12 cellular contexts compared by ENCODE assay signal in the genomic region with DNA sequence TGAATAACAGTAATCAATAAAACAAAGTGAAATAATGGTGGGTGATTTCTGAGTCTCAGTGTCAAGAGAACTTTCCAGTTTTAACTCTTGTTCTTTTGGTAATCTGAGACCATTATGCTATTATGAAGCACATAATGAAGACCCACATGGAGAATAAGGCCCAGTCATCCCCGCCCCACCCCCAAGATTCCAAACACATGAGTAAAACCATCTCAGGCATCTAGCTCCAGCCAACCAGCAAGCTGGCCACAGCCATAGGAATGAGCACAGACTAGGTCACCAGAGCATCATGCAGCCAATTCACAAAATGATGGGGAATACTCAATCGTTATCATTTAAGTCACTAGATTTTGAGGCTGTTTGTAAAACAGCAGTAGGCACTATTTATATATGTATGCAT.
DNase-seq lines count a peak whose midpoint lies in the region; ATAC-seq, FAIRE-seq and TF ChIP-seq lines count a peak whose summit lies in the region.
"Had no signal": no experiment of that assay in that cellular context is flagged by ENCODE, and none has a peak within 500 bp of the region (broad histone marks: within the 10 kb centered on the region; RNA-seq: fewer than 3 reads in every experiment).

No MANE protein-coding gene starts in this region.

- H4K20me1 ChIP-seq in HCT116 (ENCODE audit: insufficient read depth), result no peaks in the 10 kb centered on the region

- H3K36me3 ChIP-seq in HCT116 (ENCODE audit: control insufficient read depth in 1 of 2, insufficient read depth in 2 of 2, low read length in 2 of 2) (no peaks in the 10 kb centered on the region), small intestine (ENCODE audit: control insufficient read depth in 2 of 2, insufficient read depth in 2 of 2, low read length in 2 of 2) (no peaks in the 10 kb centered on the region)
- H3K36me3 ChIP-seq: heart left ventricle had no signal

- H3K27ac ChIP-seq in A549, result no peak overlapping the region
- no peak overlapping the region for H3K27ac ChIP-seq in HCT116 (ENCODE audit: low read depth, low read length)
- H3K27ac ChIP-seq in small intestine (ENCODE audit: low read depth in 1 of 2, low read length in 1 of 2), result no peak overlapping the region
- H3K27ac ChIP-seq: heart left ventricle had no signal

- no peak for FAIRE-seq in A549 (lab: Jason Lieb, UNC)
- FAIRE-seq in small intestine (lab: Jason Lieb, UNC), result no peak

- no peaks in the 10 kb centered on the region for H3K9me2 ChIP-seq in HCT116 (ENCODE audit: insufficient read depth)

- TF ChIP-seq RAD21 in A549 (conservative IDR thresholded peaks at IDR 0.05 in 1 of 2, IDR thresholded peaks at IDR 0.05 in 1 of 2) (no peak), HCT116 (IDR thresholded peaks at IDR 0.05; ENCODE audit: low read depth) (no peak)

- H3K4me1 Mint-ChIP-seq in glutamatergic neuron (ENCODE audit: low read depth, unreplicated experiment) (peaks cover 2% of the 10 kb centered on the region), osteocyte (ENCODE audit: unreplicated experiment) (peaks cover 14% of the 10 kb centered on the region)
- H3K4me1 Mint-ChIP-seq: B cell had no signal

- H3K27ac Mint-ChIP-seq in glutamatergic neuron (ENCODE audit: unreplicated experiment), result no peak overlapping the region
- H3K27ac Mint-ChIP-seq in osteocyte (ENCODE audit: unreplicated experiment), result no peak overlapping the region
- H3K27ac Mint-ChIP-seq: B cell had no signal

- H3K4me3 Mint-ChIP-seq in glutamatergic neuron (ENCODE audit: unreplicated experiment) (no peak overlapping the region), osteocyte (ENCODE audit: unreplicated experiment) (no peak overlapping the region)
- H3K4me3 Mint-ChIP-seq: B cell had no signal

- POLR2A ChIA-PET in A549 (lab: Yijun Ruan, JAX) (no interaction called here), HCT116 (lab: Charles Lee) (no interaction called here)

- no TSS peak for BruUV-seq in HCT116 (replicated peaks; lab: Mats Ljungman, UMichigan)

- intact Hi-C loops in HCT116 (cut with micrococcal nuclease), result no loop called here

- no peaks in the 10 kb centered on the region for H3K27me3 ChIP-seq in HCT116 (ENCODE audit: insufficient read depth, low read length)
- H3K27me3 ChIP-seq in small intestine (ENCODE audit: control insufficient read depth in 2 of 2, insufficient read depth in 2 of 2, low read length in 2 of 2), result no peaks in the 10 kb centered on the region
- H3K27me3 ChIP-seq: heart left ventricle had no signal

- CTCF ChIA-PET in A549 (lab: Yijun Ruan, JAX) (no interaction called here), HCT116 (lab: Charles Lee) (no interaction called here)

- ATAC-seq in A549, result peak in 1 of 2 experiments; percentile 51; a peak in 1 of 6 replicates
- peak; percentile 94 for ATAC-seq in HCT116
- no peak for ATAC-seq in HG02973 (IDR thresholded peaks at IDR 0.05; ENCODE audit: unreplicated experiment)
- ATAC-seq: heart left ventricle had no signal

- TF ChIP-seq POLR2A in A549 (IDR thresholded peaks at IDR 0.05; ENCODE audit: low read length), result no peak
- TF ChIP-seq POLR2A in HCT116 (IDR thresholded peaks at IDR 0.05; ENCODE audit: borderline replicate concordance, extremely low read depth, insufficient read depth, insufficient read length), result no peak

- H3K4me3 ChIP-seq in A549 (no peak overlapping the region), HCT116 (replicated peaks in 1 of 2; ENCODE audit: low read depth in 1 of 2, low read length in 2 of 2) (no peak overlapping the region), small intestine (ENCODE audit: low read depth in 1 of 2, low read length in 2 of 2) (no peak overlapping the region)
- H3K4me3 ChIP-seq: heart left ventricle had no signal

- H3K9me3 ChIP-seq in A549 (no peaks in the 10 kb centered on the region), HCT116 (ENCODE audit: control insufficient read depth in 1 of 2, insufficient read depth in 1 of 2, low read depth in 1 of 2, low read length in 2 of 2) (no peaks in the 10 kb centered on the region), small intestine (ENCODE audit: control insufficient read depth, low read depth) (no peaks in the 10 kb centered on the region)

- H3K9me3 Mint-ChIP-seq in glutamatergic neuron (ENCODE audit: unreplicated experiment) (no peaks in the 10 kb centered on the region), osteocyte (ENCODE audit: unreplicated experiment) (peaks cover 7% of the 10 kb centered on the region)

- no peak overlapping the region for H3K9ac ChIP-seq in HCT116 (ENCODE audit: low read length)

- DNase-seq in A549 (ENCODE audit: low read depth in 1 of 2, low spot score in 1 of 2) (peak; percentile 0 to 49), HCT116 (ENCODE audit: low read depth, low spot score) (peak; percentile 24), SW 1271 (lab: John Stamatoyannopoulos, UW) (peak; percentile 41 to 78), iPS DF 19.7 (ENCODE audit: low read depth, low spot score) (peak; percentile 87), glutamatergic neuron (no peak), osteocyte (ENCODE audit: extremely low spot score, unreplicated experiment) (no peak), small intestine (no peak)
- DNase-seq: activated CD4-positive, alpha-beta T cell treated with anti-CD3 and anti-CD28 coated beads for 1 hour; heart left ventricle; NCI-H2029 treated with DMSO at 0.1 percent for 48 hours had no signal

- RAD21 ChIA-PET in HCT116 (lab: Charles Lee; ENCODE audit: low non-redundant PET in 1 of 2, low total read pairs in 2 of 2, uncharacterized antibody in 2 of 2, unreplicated experiment in 2 of 2), result no interaction called here

- H3K4me2 ChIP-seq in A549 (no peak overlapping the region), HCT116 (ENCODE audit: low read length) (peak overlapping the region; percentile 14)

- H3K79me2 ChIP-seq in HCT116 (ENCODE audit: insufficient read depth, low read length), result no peaks in the 10 kb centered on the region

- WGBS in A549 (ENCODE audit: missing lambda C conversion rate), result 28% methylated on average over 2 of the region's 2 CpGs
- WGBS in small intestine, 3 donors, result 84 to 87% (median 87%) methylated on average over 2 of the region's 2 CpGs

- peak overlapping the region; percentile 56 for H2AFZ ChIP-seq in HCT116 (ENCODE audit: low read depth, low read length, poor library complexity, severe bottlenecking)

- H3K36me3 Mint-ChIP-seq in glutamatergic neuron (ENCODE audit: unreplicated experiment) (peaks cover 4% of the 10 kb centered on the region), osteocyte (ENCODE audit: unreplicated experiment) (no peaks in the 10 kb centered on the region)

- H3K27me3 Mint-ChIP-seq in glutamatergic neuron (ENCODE audit: unreplicated experiment), result no peaks in the 10 kb centered on the region
- H3K27me3 Mint-ChIP-seq in osteocyte (ENCODE audit: unreplicated experiment), result no peaks in the 10 kb centered on the region
- H3K27me3 Mint-ChIP-seq: B cell had no signal

- H3K4me1 ChIP-seq in A549, result no peaks in the 10 kb centered on the region
- peaks cover 0 to 12% of the 10 kb centered on the region in 2 experiments; a peak in 2 of 4 replicates for H3K4me1 ChIP-seq in HCT116 (ENCODE audit: control insufficient read depth in 1 of 2, insufficient read depth in 2 of 2, low read length in 2 of 2)
- no peaks in the 10 kb centered on the region for H3K4me1 ChIP-seq in small intestine (ENCODE audit: control insufficient read depth in 2 of 2, insufficient read depth in 1 of 2, low read depth in 1 of 2, low read length in 1 of 2)
- H3K4me1 ChIP-seq: heart left ventricle had no signal

- TF ChIP-seq EP300 in A549 (IDR thresholded peaks at IDR 0.05), result no peak

- TF ChIP-seq CTCF in A549 (IDR thresholded peaks at IDR 0.05) (no peak), HCT116 (IDR thresholded peaks at IDR 0.05 in 2 of 3, conservative IDR thresholded peaks at IDR 0.05 in 1 of 3; ENCODE audit: borderline replicate concordance in 1 of 3, insufficient read depth in 1 of 3, low read depth in 2 of 3, low read length in 2 of 3) (no peak), glutamatergic neuron (IDR thresholded peaks at IDR 0.05; ENCODE audit: partially characterized antibody, unreplicated experiment) (no peak), osteocyte (IDR thresholded peaks at IDR 0.05) (no peak)

TF ChIP-seq in A549, 52 proteins besides CTCF, POLR2A, EP300 and RAD21 (continues in another document):
- TF ChIP-seq HEYL (CRISPR knock-in tag; IDR thresholded peaks at IDR 0.05) (no peak), JUNB (IDR thresholded peaks at IDR 0.05) (no peak), HOXB5 (CRISPR knock-in tag; IDR thresholded peaks at IDR 0.05) (no peak), SREBF2 (IDR thresholded peaks at IDR 0.05) (no peak), FOSB (CRISPR knock-in tag; IDR thresholded peaks at IDR 0.05) (no peak), TP53 (CRISPR knock-in tag; IDR thresholded peaks at IDR 0.05) (no peak), CEBPB (IDR thresholded peaks at IDR 0.05) (no peak)
- TF ChIP-seq, protein P1, sequence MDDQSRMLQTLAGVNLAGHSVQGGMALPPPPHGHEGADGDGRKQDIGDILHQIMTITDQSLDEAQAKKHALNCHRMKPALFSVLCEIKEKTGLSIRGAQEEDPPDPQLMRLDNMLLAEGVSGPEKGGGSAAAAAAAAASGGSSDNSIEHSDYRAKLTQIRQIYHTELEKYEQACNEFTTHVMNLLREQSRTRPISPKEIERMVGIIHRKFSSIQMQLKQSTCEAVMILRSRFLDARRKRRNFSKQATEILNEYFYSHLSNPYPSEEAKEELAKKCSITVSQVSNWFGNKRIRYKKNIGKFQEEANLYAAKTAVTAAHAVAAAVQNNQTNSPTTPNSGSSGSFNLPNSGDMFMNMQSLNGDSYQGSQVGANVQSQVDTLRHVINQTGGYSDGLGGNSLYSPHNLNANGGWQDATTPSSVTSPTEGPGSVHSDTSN (IDR thresholded peaks at IDR 0.05), result no peak

TF ChIP-seq in HCT116, 20 proteins besides CTCF, POLR2A, EP300 and RAD21:
- no peak for TF ChIP-seq TCF7L2 (IDR thresholded peaks at IDR 0.05; ENCODE audit: borderline replicate concordance, extremely low read depth, insufficient read depth, insufficient read length)
- no peak for TF ChIP-seq CBX3 (IDR thresholded peaks at IDR 0.05; ENCODE audit: low read depth)
TF ChIP-seq in HCT116: peak in this region for 0.

Comparison
In these comparisons a context has a peak if more than half of its experiments do, and no peak if none do; other contexts are left out.
1. DNase-seq: peak in A549 (2 of 2), HCT116 (single experiment), SW 1271 (2 of 2) and iPS DF 19.7 (single experiment); none in glutamatergic neuron (single experiment), osteocyte (single experiment) and small intestine (single experiment).